1 cellular context compared by ENCODE assay signal in the genomic region with DNA sequence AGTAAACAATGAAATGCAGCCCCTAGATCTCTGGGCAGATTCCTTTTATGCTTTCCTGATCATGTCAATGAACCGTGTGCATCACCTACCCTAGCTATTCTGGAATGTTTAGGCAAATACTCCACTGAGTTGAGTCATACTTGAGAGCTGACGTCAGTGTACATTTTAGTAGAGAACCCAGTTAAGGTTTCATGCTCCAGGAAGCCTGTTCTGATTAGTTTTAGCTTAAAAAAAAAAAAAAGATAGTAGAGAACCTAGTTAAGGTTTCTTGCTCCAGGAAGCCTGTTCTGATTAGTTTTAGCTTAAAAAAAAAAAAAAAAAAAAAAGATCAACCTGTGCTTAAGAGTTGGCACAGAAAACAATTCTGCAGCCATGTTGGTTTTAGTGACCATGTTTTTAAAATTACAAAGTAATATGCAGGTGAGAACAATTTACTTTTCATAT.
TF ChIP-seq lines count a peak whose summit lies in the region.

No MANE protein-coding gene starts in this region.

TF ChIP-seq in K562, 482 proteins besides CTCF, POLR2A, EP300 and RAD21 (continued from another document and continues in another):
- TF ChIP-seq POLR3A (IDR thresholded peaks at IDR 0.05; ENCODE audit: borderline replicate concordance, extremely low read depth, insufficient read depth, insufficient read length) (no peak), FOXM1 (IDR thresholded peaks at IDR 0.05; ENCODE audit: low read depth) (no peak), FOXM1 (CRISPR knock-in tag; IDR thresholded peaks at IDR 0.05; ENCODE audit: low read depth) (no peak), ZBTB7A (IDR thresholded peaks at IDR 0.05; ENCODE audit: borderline replicate concordance, control insufficient read depth, low read depth, low read length) (no peak), TAF1 (IDR thresholded peaks at IDR 0.05; ENCODE audit: control insufficient read depth, extremely low read depth, insufficient read depth, low read length, severe bottlenecking) (no peak), JUND (IDR thresholded peaks at IDR 0.05; ENCODE audit: borderline replicate concordance, low read depth, low read length) (peak; percentile 90), JUND (tag; IDR thresholded peaks at IDR 0.05; ENCODE audit: borderline replicate concordance, low read depth, low read length) (peak; percentile 88; the same call in 2 of the 3 replicates), TRIM24 (IDR thresholded peaks at IDR 0.05) (no peak), FUS (optimal IDR thresholded peaks at IDR 0.05; ENCODE audit: low read depth, low read length) (no peak), ATF1 (CRISPR knock-in tag; IDR thresholded peaks at IDR 0.05) (no peak), ATF1 (tag; IDR thresholded peaks at IDR 0.05) (peak; percentile 52; the same call in 1 of the 2 replicates), HDAC3 (IDR thresholded peaks at IDR 0.05; ENCODE audit: borderline replicate concordance, partially characterized antibody) (no peak), MYC (IDR thresholded peaks at IDR 0.05; ENCODE audit: low read depth, low read length) (no peak), MYC (CRISPR knock-in tag; IDR thresholded peaks at IDR 0.05; ENCODE audit: borderline replicate concordance, low read depth) (no peak), FOXJ2 (tag; IDR thresholded peaks at IDR 0.05) (no peak), STAT5B (CRISPR knock-in tag; IDR thresholded peaks at IDR 0.05) (no peak), SIN3B (IDR thresholded peaks at IDR 0.05; ENCODE audit: low read depth) (no peak), ZBTB17 (CRISPR knock-in tag; IDR thresholded peaks at IDR 0.05) (no peak), LCOR (CRISPR knock-in tag; IDR thresholded peaks at IDR 0.05) (no peak), ZNF77 (CRISPR knock-in tag; IDR thresholded peaks at IDR 0.05) (no peak), ZNF589 (CRISPR knock-in tag; IDR thresholded peaks at IDR 0.05; ENCODE audit: low read depth) (no peak), HMG20A (CRISPR knock-in tag; conservative IDR thresholded peaks at IDR 0.05) (no peak), ZNF76 (CRISPR knock-in tag; IDR thresholded peaks at IDR 0.05; ENCODE audit: borderline replicate concordance) (no peak), ZNF41 (CRISPR knock-in tag; conservative IDR thresholded peaks at IDR 0.05) (no peak), LEF1 (IDR thresholded peaks at IDR 0.05) (no peak), SIN3A (IDR thresholded peaks at IDR 0.05; ENCODE audit: borderline replicate concordance in 2 of 2, control insufficient read depth in 1 of 2, low read depth in 2 of 2, low read length in 2 of 2) (no peak), ZNF282 (CRISPR knock-in tag; IDR thresholded peaks at IDR 0.05) (no peak), NCOA4 (IDR thresholded peaks at IDR 0.05; ENCODE audit: partially characterized antibody) (no peak), BCL6 (CRISPR knock-in tag; IDR thresholded peaks at IDR 0.05) (no peak), MEF2A (IDR thresholded peaks at IDR 0.05; ENCODE audit: control insufficient read depth, low read depth, low read length) (no peak; the same call in 1 of the 2 replicates), STAG1 (CRISPR knock-in tag; IDR thresholded peaks at IDR 0.05; ENCODE audit: borderline replicate concordance) (no peak)
- TF ChIP-seq, protein P1, sequence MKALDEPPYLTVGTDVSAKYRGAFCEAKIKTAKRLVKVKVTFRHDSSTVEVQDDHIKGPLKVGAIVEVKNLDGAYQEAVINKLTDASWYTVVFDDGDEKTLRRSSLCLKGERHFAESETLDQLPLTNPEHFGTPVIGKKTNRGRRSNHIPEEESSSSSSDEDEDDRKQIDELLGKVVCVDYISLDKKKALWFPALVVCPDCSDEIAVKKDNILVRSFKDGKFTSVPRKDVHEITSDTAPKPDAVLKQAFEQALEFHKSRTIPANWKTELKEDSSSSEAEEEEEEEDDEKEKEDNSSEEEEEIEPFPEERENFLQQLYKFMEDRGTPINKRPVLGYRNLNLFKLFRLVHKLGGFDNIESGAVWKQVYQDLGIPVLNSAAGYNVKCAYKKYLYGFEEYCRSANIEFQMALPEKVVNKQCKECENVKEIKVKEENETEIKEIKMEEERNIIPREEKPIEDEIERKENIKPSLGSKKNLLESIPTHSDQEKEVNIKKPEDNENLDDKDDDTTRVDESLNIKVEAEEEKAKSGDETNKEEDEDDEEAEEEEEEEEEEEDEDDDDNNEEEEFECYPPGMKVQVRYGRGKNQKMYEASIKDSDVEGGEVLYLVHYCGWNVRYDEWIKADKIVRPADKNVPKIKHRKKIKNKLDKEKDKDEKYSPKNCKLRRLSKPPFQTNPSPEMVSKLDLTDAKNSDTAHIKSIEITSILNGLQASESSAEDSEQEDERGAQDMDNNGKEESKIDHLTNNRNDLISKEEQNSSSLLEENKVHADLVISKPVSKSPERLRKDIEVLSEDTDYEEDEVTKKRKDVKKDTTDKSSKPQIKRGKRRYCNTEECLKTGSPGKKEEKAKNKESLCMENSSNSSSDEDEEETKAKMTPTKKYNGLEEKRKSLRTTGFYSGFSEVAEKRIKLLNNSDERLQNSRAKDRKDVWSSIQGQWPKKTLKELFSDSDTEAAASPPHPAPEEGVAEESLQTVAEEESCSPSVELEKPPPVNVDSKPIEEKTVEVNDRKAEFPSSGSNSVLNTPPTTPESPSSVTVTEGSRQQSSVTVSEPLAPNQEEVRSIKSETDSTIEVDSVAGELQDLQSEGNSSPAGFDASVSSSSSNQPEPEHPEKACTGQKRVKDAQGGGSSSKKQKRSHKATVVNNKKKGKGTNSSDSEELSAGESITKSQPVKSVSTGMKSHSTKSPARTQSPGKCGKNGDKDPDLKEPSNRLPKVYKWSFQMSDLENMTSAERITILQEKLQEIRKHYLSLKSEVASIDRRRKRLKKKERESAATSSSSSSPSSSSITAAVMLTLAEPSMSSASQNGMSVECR (CRISPR knock-in tag; IDR thresholded peaks at IDR 0.05), result no peak
- TF ChIP-seq, protein P2, sequence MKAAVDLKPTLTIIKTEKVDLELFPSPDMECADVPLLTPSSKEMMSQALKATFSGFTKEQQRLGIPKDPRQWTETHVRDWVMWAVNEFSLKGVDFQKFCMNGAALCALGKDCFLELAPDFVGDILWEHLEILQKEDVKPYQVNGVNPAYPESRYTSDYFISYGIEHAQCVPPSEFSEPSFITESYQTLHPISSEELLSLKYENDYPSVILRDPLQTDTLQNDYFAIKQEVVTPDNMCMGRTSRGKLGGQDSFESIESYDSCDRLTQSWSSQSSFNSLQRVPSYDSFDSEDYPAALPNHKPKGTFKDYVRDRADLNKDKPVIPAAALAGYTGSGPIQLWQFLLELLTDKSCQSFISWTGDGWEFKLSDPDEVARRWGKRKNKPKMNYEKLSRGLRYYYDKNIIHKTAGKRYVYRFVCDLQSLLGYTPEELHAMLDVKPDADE (conservative IDR thresholded peaks at IDR 0.05; ENCODE audit: control insufficient read depth, low read depth, low read length), result no peak
- TF ChIP-seq, protein P3, sequence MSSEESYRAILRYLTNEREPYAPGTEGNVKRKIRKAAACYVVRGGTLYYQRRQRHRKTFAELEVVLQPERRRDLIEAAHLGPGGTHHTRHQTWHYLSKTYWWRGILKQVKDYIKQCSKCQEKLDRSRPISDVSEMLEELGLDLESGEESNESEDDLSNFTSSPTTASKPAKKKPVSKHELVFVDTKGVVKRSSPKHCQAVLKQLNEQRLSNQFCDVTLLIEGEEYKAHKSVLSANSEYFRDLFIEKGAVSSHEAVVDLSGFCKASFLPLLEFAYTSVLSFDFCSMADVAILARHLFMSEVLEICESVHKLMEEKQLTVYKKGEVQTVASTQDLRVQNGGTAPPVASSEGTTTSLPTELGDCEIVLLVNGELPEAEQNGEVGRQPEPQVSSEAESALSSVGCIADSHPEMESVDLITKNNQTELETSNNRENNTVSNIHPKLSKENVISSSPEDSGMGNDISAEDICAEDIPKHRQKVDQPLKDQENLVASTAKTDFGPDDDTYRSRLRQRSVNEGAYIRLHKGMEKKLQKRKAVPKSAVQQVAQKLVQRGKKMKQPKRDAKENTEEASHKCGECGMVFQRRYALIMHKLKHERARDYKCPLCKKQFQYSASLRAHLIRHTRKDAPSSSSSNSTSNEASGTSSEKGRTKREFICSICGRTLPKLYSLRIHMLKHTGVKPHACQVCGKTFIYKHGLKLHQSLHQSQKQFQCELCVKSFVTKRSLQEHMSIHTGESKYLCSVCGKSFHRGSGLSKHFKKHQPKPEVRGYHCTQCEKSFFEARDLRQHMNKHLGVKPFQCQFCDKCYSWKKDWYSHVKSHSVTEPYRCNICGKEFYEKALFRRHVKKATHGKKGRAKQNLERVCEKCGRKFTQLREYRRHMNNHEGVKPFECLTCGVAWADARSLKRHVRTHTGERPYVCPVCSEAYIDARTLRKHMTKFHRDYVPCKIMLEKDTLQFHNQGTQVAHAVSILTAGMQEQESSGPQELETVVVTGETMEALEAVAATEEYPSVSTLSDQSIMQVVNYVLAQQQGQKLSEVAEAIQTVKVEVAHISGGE (CRISPR knock-in tag; IDR thresholded peaks at IDR 0.05), result no peak
- TF ChIP-seq, protein P4, sequence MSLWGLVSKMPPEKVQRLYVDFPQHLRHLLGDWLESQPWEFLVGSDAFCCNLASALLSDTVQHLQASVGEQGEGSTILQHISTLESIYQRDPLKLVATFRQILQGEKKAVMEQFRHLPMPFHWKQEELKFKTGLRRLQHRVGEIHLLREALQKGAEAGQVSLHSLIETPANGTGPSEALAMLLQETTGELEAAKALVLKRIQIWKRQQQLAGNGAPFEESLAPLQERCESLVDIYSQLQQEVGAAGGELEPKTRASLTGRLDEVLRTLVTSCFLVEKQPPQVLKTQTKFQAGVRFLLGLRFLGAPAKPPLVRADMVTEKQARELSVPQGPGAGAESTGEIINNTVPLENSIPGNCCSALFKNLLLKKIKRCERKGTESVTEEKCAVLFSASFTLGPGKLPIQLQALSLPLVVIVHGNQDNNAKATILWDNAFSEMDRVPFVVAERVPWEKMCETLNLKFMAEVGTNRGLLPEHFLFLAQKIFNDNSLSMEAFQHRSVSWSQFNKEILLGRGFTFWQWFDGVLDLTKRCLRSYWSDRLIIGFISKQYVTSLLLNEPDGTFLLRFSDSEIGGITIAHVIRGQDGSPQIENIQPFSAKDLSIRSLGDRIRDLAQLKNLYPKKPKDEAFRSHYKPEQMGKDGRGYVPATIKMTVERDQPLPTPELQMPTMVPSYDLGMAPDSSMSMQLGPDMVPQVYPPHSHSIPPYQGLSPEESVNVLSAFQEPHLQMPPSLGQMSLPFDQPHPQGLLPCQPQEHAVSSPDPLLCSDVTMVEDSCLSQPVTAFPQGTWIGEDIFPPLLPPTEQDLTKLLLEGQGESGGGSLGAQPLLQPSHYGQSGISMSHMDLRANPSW (CRISPR knock-in tag; IDR thresholded peaks at IDR 0.05), result no peak
- TF ChIP-seq, protein P5, sequence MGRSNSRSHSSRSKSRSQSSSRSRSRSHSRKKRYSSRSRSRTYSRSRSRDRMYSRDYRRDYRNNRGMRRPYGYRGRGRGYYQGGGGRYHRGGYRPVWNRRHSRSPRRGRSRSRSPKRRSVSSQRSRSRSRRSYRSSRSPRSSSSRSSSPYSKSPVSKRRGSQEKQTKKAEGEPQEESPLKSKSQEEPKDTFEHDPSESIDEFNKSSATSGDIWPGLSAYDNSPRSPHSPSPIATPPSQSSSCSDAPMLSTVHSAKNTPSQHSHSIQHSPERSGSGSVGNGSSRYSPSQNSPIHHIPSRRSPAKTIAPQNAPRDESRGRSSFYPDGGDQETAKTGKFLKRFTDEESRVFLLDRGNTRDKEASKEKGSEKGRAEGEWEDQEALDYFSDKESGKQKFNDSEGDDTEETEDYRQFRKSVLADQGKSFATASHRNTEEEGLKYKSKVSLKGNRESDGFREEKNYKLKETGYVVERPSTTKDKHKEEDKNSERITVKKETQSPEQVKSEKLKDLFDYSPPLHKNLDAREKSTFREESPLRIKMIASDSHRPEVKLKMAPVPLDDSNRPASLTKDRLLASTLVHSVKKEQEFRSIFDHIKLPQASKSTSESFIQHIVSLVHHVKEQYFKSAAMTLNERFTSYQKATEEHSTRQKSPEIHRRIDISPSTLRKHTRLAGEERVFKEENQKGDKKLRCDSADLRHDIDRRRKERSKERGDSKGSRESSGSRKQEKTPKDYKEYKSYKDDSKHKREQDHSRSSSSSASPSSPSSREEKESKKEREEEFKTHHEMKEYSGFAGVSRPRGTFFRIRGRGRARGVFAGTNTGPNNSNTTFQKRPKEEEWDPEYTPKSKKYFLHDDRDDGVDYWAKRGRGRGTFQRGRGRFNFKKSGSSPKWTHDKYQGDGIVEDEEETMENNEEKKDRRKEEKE (IDR thresholded peaks at IDR 0.05; ENCODE audit: borderline replicate concordance in 1 of 2, control insufficient read depth in 1 of 2, low read depth in 2 of 2, low read length in 1 of 2), result no peak
- TF ChIP-seq, protein P6, sequence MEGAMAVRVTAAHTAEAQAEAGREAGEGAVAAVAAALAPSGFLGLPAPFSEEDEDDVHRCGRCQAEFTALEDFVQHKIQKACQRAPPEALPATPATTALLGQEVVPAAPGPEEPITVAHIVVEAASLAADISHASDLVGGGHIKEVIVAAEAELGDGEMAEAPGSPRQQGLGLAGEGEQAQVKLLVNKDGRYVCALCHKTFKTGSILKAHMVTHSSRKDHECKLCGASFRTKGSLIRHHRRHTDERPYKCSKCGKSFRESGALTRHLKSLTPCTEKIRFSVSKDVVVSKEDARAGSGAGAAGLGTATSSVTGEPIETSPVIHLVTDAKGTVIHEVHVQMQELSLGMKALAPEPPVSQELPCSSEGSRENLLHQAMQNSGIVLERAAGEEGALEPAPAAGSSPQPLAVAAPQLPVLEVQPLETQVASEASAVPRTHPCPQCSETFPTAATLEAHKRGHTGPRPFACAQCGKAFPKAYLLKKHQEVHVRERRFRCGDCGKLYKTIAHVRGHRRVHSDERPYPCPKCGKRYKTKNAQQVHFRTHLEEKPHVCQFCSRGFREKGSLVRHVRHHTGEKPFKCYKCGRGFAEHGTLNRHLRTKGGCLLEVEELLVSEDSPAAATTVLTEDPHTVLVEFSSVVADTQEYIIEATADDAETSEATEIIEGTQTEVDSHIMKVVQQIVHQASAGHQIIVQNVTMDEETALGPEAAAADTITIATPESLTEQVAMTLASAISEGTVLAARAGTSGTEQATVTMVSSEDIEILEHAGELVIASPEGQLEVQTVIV (CRISPR knock-in tag; IDR thresholded peaks at IDR 0.05; ENCODE audit: borderline replicate concordance), result no peak
- TF ChIP-seq, protein P7, sequence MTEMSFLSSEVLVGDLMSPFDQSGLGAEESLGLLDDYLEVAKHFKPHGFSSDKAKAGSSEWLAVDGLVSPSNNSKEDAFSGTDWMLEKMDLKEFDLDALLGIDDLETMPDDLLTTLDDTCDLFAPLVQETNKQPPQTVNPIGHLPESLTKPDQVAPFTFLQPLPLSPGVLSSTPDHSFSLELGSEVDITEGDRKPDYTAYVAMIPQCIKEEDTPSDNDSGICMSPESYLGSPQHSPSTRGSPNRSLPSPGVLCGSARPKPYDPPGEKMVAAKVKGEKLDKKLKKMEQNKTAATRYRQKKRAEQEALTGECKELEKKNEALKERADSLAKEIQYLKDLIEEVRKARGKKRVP (CRISPR knock-in tag; IDR thresholded peaks at IDR 0.05), result no peak
- TF ChIP-seq, protein P8, sequence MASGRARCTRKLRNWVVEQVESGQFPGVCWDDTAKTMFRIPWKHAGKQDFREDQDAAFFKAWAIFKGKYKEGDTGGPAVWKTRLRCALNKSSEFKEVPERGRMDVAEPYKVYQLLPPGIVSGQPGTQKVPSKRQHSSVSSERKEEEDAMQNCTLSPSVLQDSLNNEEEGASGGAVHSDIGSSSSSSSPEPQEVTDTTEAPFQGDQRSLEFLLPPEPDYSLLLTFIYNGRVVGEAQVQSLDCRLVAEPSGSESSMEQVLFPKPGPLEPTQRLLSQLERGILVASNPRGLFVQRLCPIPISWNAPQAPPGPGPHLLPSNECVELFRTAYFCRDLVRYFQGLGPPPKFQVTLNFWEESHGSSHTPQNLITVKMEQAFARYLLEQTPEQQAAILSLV (tag; IDR thresholded peaks at IDR 0.05), result 0 out of 2 replicates have a peak, but pooled peaks have one; percentile 16
